In genomic region chr3:48446425-48447193, GRCh38 we compare ENCODE assay signal across 8 cellular contexts. TPM values are rescaled to one million over a fixed set of nuclear protein-coding genes. Genes with fewer than 3 reads are reported as not detected.
DNase-seq lines count a peak whose midpoint lies in the region; TF ChIP-seq lines count a peak whose summit lies in the region.

Gene ATRIP, plus strand, starts transcription at chr3:48446737. Its CDS starts 109 bp downstream, at chr3:48446846.

- H3K4me1 Mint-ChIP-seq in neural progenitor cell, result peaks cover 30% of the 10 kb centered on the region

- H3K36me3 ChIP-seq in GM23248 (ENCODE audit: low read depth) (peaks cover 15% of the 10 kb centered on the region), SJCRH30 (peaks cover 25% of the 10 kb centered on the region), neural progenitor cell (no peaks in the 10 kb centered on the region), stomach smooth muscle (ENCODE audit: control insufficient read depth in 2 of 2, insufficient read depth in 2 of 2, low read length in 2 of 2) (peaks cover 11 to 17% of the 10 kb centered on the region in 2 donors)

- H3K4me3 ChIP-seq in GM23248 (peak within 1 kb of the TSS; percentile 89), SJCRH30 (peak within 1 kb of the TSS; percentile 87), fibroblast of villous mesenchyme (ENCODE audit: low read depth, low read length) (peak within 1 kb of the TSS; percentile 90), neural progenitor cell (peak within 1 kb of the TSS; percentile 74), stomach smooth muscle (ENCODE audit: low read length in 2 of 2) (peak within 1 kb of the TSS; percentile 95 to 96)

- in situ Hi-C loops in GM23248 (cut with MboI), result no loop called here

- H3K27me3 Mint-ChIP-seq in neural progenitor cell (ENCODE audit: insufficient read depth, low read depth), result peaks cover 2% of the 10 kb centered on the region

- H3K27me3 ChIP-seq in GM23248 (replicated peaks; ENCODE audit: insufficient read depth), result no peaks in the 10 kb centered on the region
- no peaks in the 10 kb centered on the region for H3K27me3 ChIP-seq in SJCRH30
- H3K27me3 ChIP-seq in neural progenitor cell, result no peaks in the 10 kb centered on the region
- H3K27me3 ChIP-seq in stomach smooth muscle (ENCODE audit: control insufficient read depth in 1 of 2, insufficient read depth in 2 of 2, low read length in 2 of 2), result no peaks in the 10 kb centered on the region

- WGBS in GM23248 (ENCODE audit: low coverage in 1 of 2, low lambda C conversion rate in 2 of 2, missing lambda C conversion rate in 2 of 2), 2 experiments, result 1% methylated on average over 63 to 87 of the region's 91 CpGs

- H3K27ac Mint-ChIP-seq in neural progenitor cell, result peak within 1 kb of the TSS; percentile 26

- peak within 1 kb of the TSS; percentile 89 for H3K4me3 Mint-ChIP-seq in neural progenitor cell

- DNase-seq in ELF-1 (ENCODE audit: low read depth, low spot score), result peak; percentile 93
- peak; percentile 97 for DNase-seq in GM23248
- peak; percentile 83 for DNase-seq in LHCN-M2 (ENCODE audit: low read depth)
- peak; percentile 86 for DNase-seq in SJCRH30
- DNase-seq in activated gamma-delta T cell treated with Interleukin-2 at 50 U/mL for 16 hours, result peak; percentile 86
- peak; percentile 90 for DNase-seq in fibroblast of villous mesenchyme (ENCODE audit: low read depth)
- peak; percentile 97 for DNase-seq in neural progenitor cell (ENCODE audit: low spot score)

- no peaks in the 10 kb centered on the region for H3K9me3 Mint-ChIP-seq in neural progenitor cell

- H3K9me2 ChIP-seq in GM23248 (ENCODE audit: insufficient read depth), result no peaks in the 10 kb centered on the region

- peaks cover 7% of the 10 kb centered on the region for H3K36me3 Mint-ChIP-seq in neural progenitor cell

- H3K27ac ChIP-seq in GM23248 (peak within 1 kb of the TSS; percentile 75), SJCRH30 (peak within 1 kb of the TSS; percentile 32; the same call in 1 of the 2 replicates), neural progenitor cell (peak within 1 kb of the TSS; percentile 49), stomach smooth muscle (ENCODE audit: low read length) (peak within 1 kb of the TSS; percentile 85)

- H3F3A ChIP-seq in GM23248 (ENCODE audit: insufficient read depth), result peaks cover 35% of the 10 kb centered on the region
- H3F3A ChIP-seq in neural progenitor cell (ENCODE audit: low read depth), result peaks cover 56% of the 10 kb centered on the region

- peaks cover 56% of the 10 kb centered on the region for H3K79me2 ChIP-seq in GM23248 (ENCODE audit: insufficient read depth)
- peaks cover 41% of the 10 kb centered on the region for H3K79me2 ChIP-seq in neural progenitor cell (ENCODE audit: low read depth)

- H2AFZ ChIP-seq in GM23248 (peak within 1 kb of the TSS; percentile 97), neural progenitor cell (replicated peaks) (peak within 1 kb of the TSS; percentile 87)

- no peak for TF ChIP-seq CTCF in fibroblast of villous mesenchyme (IDR thresholded peaks at IDR 0.05; ENCODE audit: insufficient read depth, low read depth, low read length)
- peak; percentile 14 for TF ChIP-seq CTCF in neural progenitor cell (IDR thresholded peaks at IDR 0.05)

- H3K4me2 ChIP-seq in GM23248 (ENCODE audit: unreplicated experiment), result peak within 1 kb of the TSS; percentile 100
- peak within 1 kb of the TSS; percentile 91 for H3K4me2 ChIP-seq in neural progenitor cell

- peak within 1 kb of the TSS; percentile 87 for H3K9ac ChIP-seq in GM23248
- peak within 1 kb of the TSS; percentile 80 for H3K9ac ChIP-seq in neural progenitor cell
- H3K9ac ChIP-seq in stomach smooth muscle (ENCODE audit: low read length in 2 of 2), result peak within 1 kb of the TSS; percentile 84

- no peaks in the 10 kb centered on the region for H3K9me3 ChIP-seq in GM23248 (ENCODE audit: low read depth)
- H3K9me3 ChIP-seq in SJCRH30 (replicated peaks), result no peaks in the 10 kb centered on the region
- H3K9me3 ChIP-seq in neural progenitor cell (ENCODE audit: low read depth), result no peaks in the 10 kb centered on the region
- H3K9me3 ChIP-seq in stomach smooth muscle (ENCODE audit: control insufficient read depth in 2 of 2, low read length in 2 of 2), result no peaks in the 10 kb centered on the region

- H4K20me1 ChIP-seq in GM23248 (ENCODE audit: insufficient read depth) (0 out of 2 replicates have a peak, but pooled peaks cover 1% of the 10 kb centered on the region), neural progenitor cell (ENCODE audit: low read depth) (peaks cover 16% of the 10 kb centered on the region)

- H3K4me1 ChIP-seq in GM23248 (ENCODE audit: insufficient read depth) (peaks cover 16% of the 10 kb centered on the region), SJCRH30 (peaks cover 7% of the 10 kb centered on the region; the same call in 1 of the 2 replicates), neural progenitor cell (peaks cover 16% of the 10 kb centered on the region), stomach smooth muscle (ENCODE audit: control insufficient read depth, insufficient read depth, low read length) (peaks cover 25% of the 10 kb centered on the region)

RNA-seq across cellular contexts. Expression of gene ATRIP, which starts in this region (rescaled TPM):
- total RNA-seq in GM23248 (2014; rRNA removed; shearing (Covaris generic)), result 8.4 and 9.5 TPM in 2 replicates
- 4.2 and 4.6 TPM in 2 replicates for polyA plus RNA-seq in GM23248 (2016; fragmentation: Nextera tagmentation; extraction: Ambion mirVana)
- total RNA-seq in LHCN-M2 (2014; rRNA removed) (13.9 and 14.1 TPM in 2 replicates), fibroblast of villous mesenchyme (5.5 and 7.8 TPM in 2 replicates), neural progenitor cell (ENCODE audit: low replicate concordance) (8.3 and 11.8 TPM in 2 replicates)
- 7.8 TPM for polyA plus RNA-seq in LHCN-M2 (2012)
- total RNA-seq in SJCRH30 (2014; rRNA removed; shearing (Covaris generic)), result 12.4 and 12.8 TPM in 2 replicates

Comparison
In these comparisons a context has a peak if more than half of its experiments do, and no peak if none do; other contexts are left out.
1. Peak in every context shown above with its lines: DNase-seq, H3K4me3 ChIP-seq and H3K27ac ChIP-seq.
2. H3K27ac ChIP-seq: peak in every context shown above with its lines; median percentile 85 in stomach smooth muscle; 75 in GM23248; 49 in neural progenitor cell; 32 in SJCRH30.